In genomic region chr12:116065561-116065960, GRCh38 we compare ENCODE assay signal across 22 cellular contexts.
A peak's percentile ranks its signal among the peaks of the same experiment; 100 is the strongest.
DNase-seq lines count a peak whose midpoint lies in the region; ATAC-seq and TF ChIP-seq lines count a peak whose summit lies in the region.
"Had no signal": no experiment of that assay in that cellular context is flagged by ENCODE, and none has a peak within 500 bp of the region (broad histone marks: within the 10 kb centered on the region; RNA-seq: fewer than 3 reads in every experiment).

No MANE protein-coding gene starts in this region.

- intact Hi-C loops in mucosa of descending colon (cut with DNase I, micrococcal nuclease), result no loop called here

- no peaks in the 10 kb centered on the region for H3K9me3 ChIP-seq in GM23248 (ENCODE audit: low read depth)
- H3K9me3 ChIP-seq in mesodermal cell (ENCODE audit: control insufficient read depth, low read length), result no peaks in the 10 kb centered on the region
- no peaks in the 10 kb centered on the region for H3K9me3 ChIP-seq in mucosa of descending colon
- H3K9me3 ChIP-seq: gastrocnemius medialis, ovary, vagina had no signal

- peak; percentile 37 for DNase-seq in AG10803 (ENCODE audit: low read depth)
- peak; percentile 19 for DNase-seq in GM23248
- no peak for DNase-seq in EL
- no peak for DNase-seq in mucosa of descending colon
- DNase-seq in stimulated activated CD4-positive, alpha-beta T cell treated with anti-CD3 and anti-CD28 coated beads, Interleukin-4, amount 100 ng/mL, for 24 hours, result no peak
- DNase-seq: activated CD4-positive, alpha-beta T cell treated with anti-CD3 and anti-CD28 coated beads, Interleukin-2, amount 10 ng/mL, durations not matched to agents 24 days and 14 days; activated CD8-positive, alpha-beta memory T cell treated with anti-CD3 and anti-CD28 coated beads, Interleukin-2, amount 50 U/mL, for 4 hours; activated effector memory CD4-positive, alpha-beta T cell treated with anti-CD3 and anti-CD28 coated beads, Interleukin-2, amount 50 U/mL, for 16 hours; amygdala; gastrocnemius medialis; Karpas-422; left colon; NCI-H1436 treated with DMSO at 0.1 percent for 48 hours; NCI-H82; ovary; stimulated activated CD8-positive, alpha-beta memory T cell treated with anti-CD3 and anti-CD28 coated beads, Interleukin-4, amount 100 ng/mL, for 48 hours; substantia nigra had no signal

- H3K27me3 Mint-ChIP-seq in brain, result no peaks in the 10 kb centered on the region
- no peaks in the 10 kb centered on the region for H3K27me3 Mint-ChIP-seq in activated T-helper 17 cell treated with anti-CD3 and anti-CD28 coated beads, Interleukin-2, amount 50 U/mL, for 72 hours
- H3K27me3 Mint-ChIP-seq: activated CD4-positive, alpha-beta T cell treated with anti-CD3 and anti-CD28 coated beads, Interleukin-2, amount 10 ng/mL, durations not matched to agents 24 days and 14 days had no signal

- 0 out of 2 replicates have a peak, but pooled peaks have one; percentile 1 for TF ChIP-seq CTCF in AG10803 (conservative IDR thresholded peaks at IDR 0.05; ENCODE audit: low read length)
- TF ChIP-seq CTCF in brain (conservative IDR thresholded peaks at IDR 0.05), result no peak
- no peak for TF ChIP-seq CTCF in mucosa of descending colon (IDR thresholded peaks at IDR 0.05)

- H3K4me3 Mint-ChIP-seq in brain, result no peak overlapping the region
- no peak overlapping the region for H3K4me3 Mint-ChIP-seq in activated T-helper 17 cell treated with anti-CD3 and anti-CD28 coated beads, Interleukin-2, amount 50 U/mL, for 72 hours
- H3K4me3 Mint-ChIP-seq: activated CD4-positive, alpha-beta T cell treated with anti-CD3 and anti-CD28 coated beads, Interleukin-2, amount 10 ng/mL, durations not matched to agents 24 days and 14 days had no signal

- no peak for ATAC-seq in mucosa of descending colon
- ATAC-seq in activated T-helper 17 cell treated with anti-CD3 and anti-CD28 coated beads, Interleukin-2, amount 50 U/mL, for 72 hours (replicated peaks), result no peak

- peaks cover 100% of the 10 kb centered on the region for H3K79me2 ChIP-seq in GM23248 (ENCODE audit: insufficient read depth)

- H3K4me2 ChIP-seq in GM23248 (ENCODE audit: unreplicated experiment), result no peak overlapping the region

- 43 to 46% methylated on average over 1 of the region's 1 CpG for WGBS in GM23248 (ENCODE audit: low coverage in 1 of 2, low lambda C conversion rate in 2 of 2, missing lambda C conversion rate in 2 of 2), 2 experiments
- no CpG with 5 or more reads among the region's 1 CpG for WGBS in mesodermal cell (ENCODE audit: insufficient coverage in 2 of 2), 2 experiments

- H3K4me1 Mint-ChIP-seq in brain, result peaks cover 64% of the 10 kb centered on the region
- H3K4me1 Mint-ChIP-seq in activated T-helper 17 cell treated with anti-CD3 and anti-CD28 coated beads, Interleukin-2, amount 50 U/mL, for 72 hours, result peaks cover 19% of the 10 kb centered on the region

- H3K9me2 ChIP-seq in GM23248 (ENCODE audit: insufficient read depth), result no peaks in the 10 kb centered on the region

- H4K20me1 ChIP-seq in GM23248 (ENCODE audit: insufficient read depth), result peaks cover 37% of the 10 kb centered on the region

- no peaks in the 10 kb centered on the region for H3K9me3 Mint-ChIP-seq in brain
- H3K9me3 Mint-ChIP-seq in activated T-helper 17 cell treated with anti-CD3 and anti-CD28 coated beads, Interleukin-2, amount 50 U/mL, for 72 hours, result no peaks in the 10 kb centered on the region
- H3K9me3 Mint-ChIP-seq: activated CD4-positive, alpha-beta T cell treated with anti-CD3 and anti-CD28 coated beads, Interleukin-2, amount 10 ng/mL, durations not matched to agents 24 days and 14 days had no signal

- no peak overlapping the region for H3K9ac ChIP-seq in GM23248

- H3K27ac ChIP-seq in GM23248 (no peak overlapping the region), mesodermal cell (ENCODE audit: low read depth, low read length, severe bottlenecking) (peak overlapping the region; percentile 6)
- H3K27ac ChIP-seq: ovary, skin epidermis, vagina had no signal

- H3K4me1 ChIP-seq in GM23248 (ENCODE audit: insufficient read depth) (peaks cover 11% of the 10 kb centered on the region; the same call in 1 of the 2 replicates), mesodermal cell (ENCODE audit: control insufficient read depth, insufficient read depth, low read length, poor library complexity, severe bottlenecking) (no peaks in the 10 kb centered on the region), mucosa of descending colon (ENCODE audit: low read depth) (peaks cover 8% of the 10 kb centered on the region)

- H2AFZ ChIP-seq in GM23248, result no peak overlapping the region

- H3F3A ChIP-seq in GM23248 (ENCODE audit: insufficient read depth), result peaks cover 13% of the 10 kb centered on the region; the same call in 1 of the 2 replicates

- no peaks in the 10 kb centered on the region for H3K27me3 ChIP-seq in GM23248 (replicated peaks; ENCODE audit: insufficient read depth)
- H3K27me3 ChIP-seq: gastrocnemius medialis, ovary, vagina had no signal

- in situ Hi-C loops in GM23248 (cut with MboI), result no loop called here

- no peaks in the 10 kb centered on the region for H3K36me3 Mint-ChIP-seq in brain
- no peaks in the 10 kb centered on the region for H3K36me3 Mint-ChIP-seq in activated T-helper 17 cell treated with anti-CD3 and anti-CD28 coated beads, Interleukin-2, amount 50 U/mL, for 72 hours (ENCODE audit: low read depth)

- H3K4me3 ChIP-seq in AG10803 (ENCODE audit: low read length), result no peak overlapping the region
- H3K4me3 ChIP-seq in GM23248, result no peak overlapping the region
- no peak overlapping the region for H3K4me3 ChIP-seq in mesodermal cell (ENCODE audit: extremely low read depth, insufficient read depth, low read length, poor library complexity, severe bottlenecking)
- H3K4me3 ChIP-seq in mucosa of descending colon, result no peak overlapping the region
- H3K4me3 ChIP-seq: gastrocnemius medialis, ovary, skin epidermis, vagina had no signal

- H3K36me3 ChIP-seq in GM23248 (ENCODE audit: low read depth), result no peaks in the 10 kb centered on the region
- no peaks in the 10 kb centered on the region for H3K36me3 ChIP-seq in mesodermal cell (ENCODE audit: control insufficient read depth, insufficient read depth, low read length)
- no peaks in the 10 kb centered on the region for H3K36me3 ChIP-seq in mucosa of descending colon (ENCODE audit: low read depth)
- H3K36me3 ChIP-seq: gastrocnemius medialis, ovary, vagina had no signal

- H3K27ac Mint-ChIP-seq in brain, result peak overlapping the region in 3 of 5 experiments; percentile 6 to 43 (median 8)
- no peak overlapping the region for H3K27ac Mint-ChIP-seq in activated T-helper 17 cell treated with anti-CD3 and anti-CD28 coated beads, Interleukin-2, amount 50 U/mL, for 72 hours
- H3K27ac Mint-ChIP-seq: activated CD4-positive, alpha-beta T cell treated with anti-CD3 and anti-CD28 coated beads, Interleukin-2, amount 10 ng/mL, durations not matched to agents 24 days and 14 days had no signal

Comparison
In these comparisons a context has a peak if more than half of its experiments do, and no peak if none do; other contexts are left out.
1. DNase-seq: peak in AG10803 (single experiment) and GM23248 (single experiment); none in EL (single experiment), mucosa of descending colon (0 of 3) and stimulated activated CD4-positive, alpha-beta T cell treated with anti-CD3 and anti-CD28 coated beads, Interleukin-4, amount 100 ng/mL, for 24 hours (single experiment).